Comparison of ENCODE assay signal across 8 cellular contexts in genomic region chr6:35258858-35259193, GRCh38. TPM values are rescaled to one million over a fixed set of nuclear protein-coding genes. Genes with fewer than 3 reads are reported as not detected.
DNase-seq lines count a peak whose midpoint lies in the region; ATAC-seq, FAIRE-seq and TF ChIP-seq lines count a peak whose summit lies in the region.

No MANE protein-coding gene starts in this region.

- peak overlapping the region; percentile 87 to 99 for H3K4me3 ChIP-seq in DND-41 (ENCODE audit: low read depth in 1 of 2, low read length in 2 of 2)
- peak overlapping the region; percentile 52 for H3K4me3 ChIP-seq in hepatocyte
- H3K4me3 ChIP-seq in skeletal muscle tissue (ENCODE audit: low read length in 3 of 3), result peak overlapping the region; percentile 95 to 99 (median 96)

- no peaks in the 10 kb centered on the region for H4K20me1 ChIP-seq in DND-41 (ENCODE audit: insufficient read depth, low read length)
- no peaks in the 10 kb centered on the region for H4K20me1 ChIP-seq in hepatocyte (ENCODE audit: insufficient read depth, poor library complexity, severe bottlenecking)

- DNase-seq in DND-41 (no peak), NCI-H1105 (lab: John Stamatoyannopoulos, UW) (peak; percentile 22), hepatocyte (ENCODE audit: low spot score) (peak; percentile 69), RCC 7860 (ENCODE audit: low spot score) (no peak)
- DNase-seq in activated naive CD8-positive, alpha-beta T cell treated with anti-CD3 and anti-CD28 coated beads, Interleukin-2, amount 50 U/mL, for 16 hours (ENCODE audit: low read depth, low spot score), result peak; percentile 10

- peak overlapping the region; percentile 93 for H2AFZ ChIP-seq in DND-41 (ENCODE audit: low read depth, low read length)
- H2AFZ ChIP-seq in hepatocyte, result peak overlapping the region; percentile 68

- H3K9me2 ChIP-seq in hepatocyte (replicated peaks; ENCODE audit: insufficient read depth), result no peaks in the 10 kb centered on the region

- H3K4me1 ChIP-seq in DND-41 (ENCODE audit: insufficient read depth, low read length) (peaks cover 27% of the 10 kb centered on the region), hepatocyte (ENCODE audit: insufficient read depth) (peaks cover 9% of the 10 kb centered on the region), skeletal muscle tissue (ENCODE audit: control insufficient read depth in 3 of 3, insufficient read depth in 3 of 3, low read length in 3 of 3) (peaks cover 24 to 34% (median 27%) of the 10 kb centered on the region in 3 donors)

- H3K79me2 ChIP-seq in DND-41 (ENCODE audit: insufficient read depth, low read length), result peaks cover 45% of the 10 kb centered on the region
- peaks cover 43% of the 10 kb centered on the region for H3K79me2 ChIP-seq in hepatocyte

- no peak for FAIRE-seq in RCC 7860 (lab: Jason Lieb, UNC)

- TF ChIP-seq CTCF in DND-41 (IDR thresholded peaks at IDR 0.05; ENCODE audit: borderline replicate concordance, extremely low read depth, low read length, poor library complexity, severe bottlenecking), result no peak
- TF ChIP-seq CTCF in hepatocyte (IDR thresholded peaks at IDR 0.05; ENCODE audit: poor library complexity), result peak; percentile 18

- H3K27me3 ChIP-seq in DND-41 (ENCODE audit: insufficient read depth, low read length, poor library complexity) (no peaks in the 10 kb centered on the region), hepatocyte (no peaks in the 10 kb centered on the region), skeletal muscle tissue (ENCODE audit: control insufficient read depth in 3 of 3, insufficient read depth in 3 of 3, low read length in 3 of 3) (no peaks in the 10 kb centered on the region)

- H3K4me2 ChIP-seq in DND-41 (ENCODE audit: insufficient read depth, low read length), result peak overlapping the region; percentile 86
- peak overlapping the region; percentile 88 for H3K4me2 ChIP-seq in hepatocyte

- H3K9me3 ChIP-seq in DND-41 (ENCODE audit: insufficient read depth, low read length, severe bottlenecking), result no peaks in the 10 kb centered on the region
- no peaks in the 10 kb centered on the region for H3K9me3 ChIP-seq in hepatocyte (ENCODE audit: low read depth)
- no peaks in the 10 kb centered on the region for H3K9me3 ChIP-seq in skeletal muscle tissue (ENCODE audit: control insufficient read depth in 3 of 3, low read length in 3 of 3)

- ATAC-seq in DND-41 (ENCODE audit: insufficient read depth, low read depth) (peak; percentile 43), GM21526 (IDR thresholded peaks at IDR 0.05; ENCODE audit: low FRiP score, unreplicated experiment) (peak; percentile 12), GM18520 (IDR thresholded peaks at IDR 0.05; ENCODE audit: unreplicated experiment) (no peak)

- under 1% methylated on average over 20 of the region's 20 CpGs for WGBS in hepatocyte (ENCODE audit: low lambda C conversion rate, missing lambda C conversion rate)

- peak overlapping the region; percentile 88 for H3K27ac ChIP-seq in DND-41 (ENCODE audit: low read length)
- H3K27ac ChIP-seq in hepatocyte, result peak overlapping the region; percentile 86
- peak overlapping the region; percentile 97 for H3K27ac ChIP-seq in skeletal muscle tissue (ENCODE audit: low read depth, low read length)

- H3K36me3 ChIP-seq in DND-41 (ENCODE audit: insufficient read depth, low read length) (no peaks in the 10 kb centered on the region; the same call in 1 of the 2 replicates), hepatocyte (replicated peaks; ENCODE audit: insufficient read depth, low read depth) (no peaks in the 10 kb centered on the region), skeletal muscle tissue (ENCODE audit: control insufficient read depth in 3 of 3, insufficient read depth in 3 of 3, low read length in 3 of 3) (no peaks in the 10 kb centered on the region)

- H3K9ac ChIP-seq in DND-41 (ENCODE audit: low read depth, low read length), result peak overlapping the region; percentile 91
- peak overlapping the region; percentile 90 to 92 (median 91) for H3K9ac ChIP-seq in skeletal muscle tissue (ENCODE audit: low read depth in 1 of 3, low read length in 3 of 3)

RNA-seq across cellular contexts. Expression of gene ZNF76, which starts 0.7 kb away (rescaled TPM):
- 11.4 and 17.0 TPM in 2 replicates for total RNA-seq in hepatocyte
- polyA plus RNA-seq in hepatocyte, result 28.0 and 43.7 TPM in 2 replicates
- total RNA-seq in skeletal muscle tissue, result 16.7 TPM

RNA-seq across cellular contexts. Expression of gene DEF6, which starts 38.8 kb away (rescaled TPM):
- total RNA-seq in hepatocyte (2.2 and 3.7 TPM in 2 replicates), skeletal muscle tissue (5.2 TPM)
- polyA plus RNA-seq in hepatocyte, result 3.7 and 3.8 TPM in 2 replicates

RNA-seq across cellular contexts. Expression of gene SCUBE3, which starts 45.1 kb away (rescaled TPM):
- total RNA-seq in hepatocyte, result 6.1 and 8.7 TPM in 2 replicates
- 10.2 and 19.6 TPM in 2 replicates for polyA plus RNA-seq in hepatocyte
- 0.52 TPM for total RNA-seq in skeletal muscle tissue

Comparison
In these comparisons a context has a peak if more than half of its experiments do, and no peak if none do; other contexts are left out.
1. DNase-seq: peak in NCI-H1105 (single experiment), activated naive CD8-positive, alpha-beta T cell treated with anti-CD3 and anti-CD28 coated beads, Interleukin-2, amount 50 U/mL, for 16 hours (single experiment) and hepatocyte (single experiment); none in DND-41 (single experiment) and RCC 7860 (single experiment).
2. Peak in every context shown above with its lines, with median percentiles within 50 percentile points of each other: H3K27ac ChIP-seq and H3K4me3 ChIP-seq.